ENCODE assay signal across 25 cellular contexts in the genomic region with DNA sequence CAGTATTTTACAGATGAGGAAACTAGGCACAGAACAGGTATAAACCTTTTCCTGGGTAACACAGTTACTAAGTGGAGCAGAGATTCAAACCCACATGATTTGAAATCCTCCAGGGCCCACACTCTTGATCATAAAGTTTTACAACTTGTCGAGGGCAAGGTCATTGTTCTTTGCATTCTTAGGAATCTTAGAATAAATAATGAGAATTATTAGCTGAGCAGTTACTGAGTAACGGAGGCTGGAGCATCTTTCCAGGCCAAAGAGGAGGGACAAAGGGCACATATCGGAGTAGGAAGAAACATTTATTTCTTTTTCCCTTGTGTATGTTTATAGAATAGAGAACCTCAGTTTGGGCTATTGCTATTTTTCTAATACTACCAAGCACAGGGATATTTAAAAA. TPM values are rescaled to one million over a fixed set of nuclear protein-coding genes. Genes with fewer than 3 reads are reported as not detected.
DNase-seq lines count a peak whose midpoint lies in the region; ATAC-seq, FAIRE-seq and TF ChIP-seq lines count a peak whose summit lies in the region.
"Had no signal": no experiment of that assay in that cellular context is flagged by ENCODE, and none has a peak within 500 bp of the region (broad histone marks: within the 10 kb centered on the region; RNA-seq: fewer than 3 reads in every experiment).

No MANE protein-coding gene starts in this region.

- dilution Hi-C loops in endothelial cell of umbilical vein (cut with MboI; ENCODE audit: extremely low pct_ligation_motif_present, low sequenced_read_pairs): loop anchor here (25.0 kb wide), 1 partner anchor 123 kb away; a partner anchor contains a TSS

- H3K27me3 Mint-ChIP-seq in mesothelial cell of epicardium (ENCODE audit: low read depth): no peaks in the 10 kb centered on the region
- H3K27me3 Mint-ChIP-seq: activated naive CD8-positive, alpha-beta T cell treated with anti-CD3 and anti-CD28 coated beads, Interleukin-2, amount 10 ng/mL, durations not matched to agents 7 days and 5 days; CD4-positive, CD25-positive, alpha-beta regulatory T cell; naive thymus-derived CD4-positive, alpha-beta T cell; progenitor cell of endocrine pancreas; stimulated activated memory B cell treated with anti-CD40 and anti-IgM and Interleukin-4, amounts not matched to agents 10 μg/mL and 1 μg/mL and 100 μg/mL, for 72 hours had no signal

- CTCF ChIA-PET in AG04450 (lab: Charles Lee) (interaction anchor here (1.1 to 3.4 kb wide), 4 partner anchors 10 to 87 kb away, joined by 3 to 19 read pairs (median 8); no protein-coding TSS in a partner anchor), PC-9 (lab: Charles Lee) (no interaction called here), endothelial cell of umbilical vein (lab: Charles Lee) (interaction anchor here (0.9 to 7.1 kb wide), 11 partner anchors 15 to 105 kb away, joined by 3 to 41 read pairs (median 5); a partner anchor contains a TSS)

- no peaks in the 10 kb centered on the region for H3K9me2 ChIP-seq in PC-9 (ENCODE audit: insufficient read depth)

- no peaks in the 10 kb centered on the region for H3K27me3 ChIP-seq in AG04450 (ENCODE audit: control insufficient read depth, insufficient read depth, low read length)
- no peaks in the 10 kb centered on the region for H3K27me3 ChIP-seq in PC-9 (ENCODE audit: insufficient read depth, low read depth)
- H3K27me3 ChIP-seq in endothelial cell of umbilical vein (ENCODE audit: control insufficient read depth in 2 of 2, insufficient read depth in 2 of 2, low read length in 2 of 2): no peaks in the 10 kb centered on the region
- H3K27me3 ChIP-seq in tibial artery: no peaks in the 10 kb centered on the region

- TF ChIP-seq POLR2A in endothelial cell of umbilical vein (IDR thresholded peaks at IDR 0.05; ENCODE audit: low read depth, low read length): no peak

- POLR2A ChIA-PET in AG04450 (lab: Yijun Ruan, JAX) (interaction anchor here (0.7 to 2.1 kb wide), 8 partner anchors 12 to 117 kb away, joined by 3 to 15 read pairs (median 6); no protein-coding TSS in a partner anchor), PC-9 (lab: Charles Lee; ENCODE audit: unreplicated experiment) (interaction anchor here (0.7 kb wide), 1 partner anchor 15 kb away, joined by 3 read pairs; no protein-coding TSS in a partner anchor), endothelial cell of umbilical vein (lab: Charles Lee) (no interaction called here)

- H3K27ac ChIP-seq in AG04450 (ENCODE audit: low read depth, low read length) (peak overlapping the region; percentile 55), PC-9 (peak overlapping the region; percentile 25; the same call in 1 of the 2 replicates), endothelial cell of umbilical vein (ENCODE audit: insufficient read depth, low read depth, low read length) (peak overlapping the region; percentile 91), tibial artery (no peak overlapping the region)
- H3K27ac ChIP-seq: lower lobe of right lung had no signal

- H3K36me3 ChIP-seq in PC-9 (ENCODE audit: low read depth) (no peaks in the 10 kb centered on the region), endothelial cell of umbilical vein (ENCODE audit: control insufficient read depth in 2 of 2, extremely low read depth in 1 of 2, insufficient read depth in 2 of 2, low read length in 2 of 2) (no peaks in the 10 kb centered on the region), tibial artery (no peaks in the 10 kb centered on the region)

- peaks cover 6% of the 10 kb centered on the region for H3K9me3 Mint-ChIP-seq in mesothelial cell of epicardium
- H3K9me3 Mint-ChIP-seq: activated naive CD8-positive, alpha-beta T cell treated with anti-CD3 and anti-CD28 coated beads, Interleukin-2, amount 10 ng/mL, durations not matched to agents 7 days and 5 days; CD4-positive, CD25-positive, alpha-beta regulatory T cell; naive thymus-derived CD4-positive, alpha-beta T cell; stimulated activated memory B cell treated with anti-CD40 and anti-IgM and Interleukin-4, amounts not matched to agents 10 μg/mL and 1 μg/mL and 100 μg/mL, for 72 hours had no signal

- no peaks in the 10 kb centered on the region for H3K79me2 ChIP-seq in PC-9 (ENCODE audit: low read depth)
- H3K79me2 ChIP-seq in endothelial cell of umbilical vein (ENCODE audit: control insufficient read depth, insufficient read depth, low read length): no peaks in the 10 kb centered on the region

- H3K9me3 ChIP-seq in AG04450 (ENCODE audit: control insufficient read depth, insufficient read depth, low read length): no peaks in the 10 kb centered on the region
- no peaks in the 10 kb centered on the region for H3K9me3 ChIP-seq in PC-9 (ENCODE audit: insufficient read depth, low read depth)
- no peaks in the 10 kb centered on the region for H3K9me3 ChIP-seq in endothelial cell of umbilical vein (replicated peaks; ENCODE audit: control insufficient read depth, insufficient read depth, low read length)
- H3K9me3 ChIP-seq in tibial artery: no peaks in the 10 kb centered on the region
- H3K9me3 ChIP-seq: lower lobe of right lung had no signal

- H3K4me3 Mint-ChIP-seq in mesothelial cell of epicardium: no peak overlapping the region
- H3K4me3 Mint-ChIP-seq: activated naive CD8-positive, alpha-beta T cell treated with anti-CD3 and anti-CD28 coated beads, Interleukin-2, amount 10 ng/mL, durations not matched to agents 7 days and 5 days; CD4-positive, CD25-positive, alpha-beta regulatory T cell; naive thymus-derived CD4-positive, alpha-beta T cell; stimulated activated memory B cell treated with anti-CD40 and anti-IgM and Interleukin-4, amounts not matched to agents 10 μg/mL and 1 μg/mL and 100 μg/mL, for 72 hours had no signal

- H3K4me3 ChIP-seq in AG04450 (ENCODE audit: low read depth, low read length) (no peak overlapping the region), PC-9 (no peak overlapping the region), endothelial cell of umbilical vein (replicated peaks in 1 of 3; ENCODE audit: insufficient read depth in 1 of 3, low read depth in 1 of 3, low read length in 3 of 3) (no peak overlapping the region), tibial artery (no peak overlapping the region)
- H3K4me3 ChIP-seq: lower lobe of right lung had no signal

- H3K27ac Mint-ChIP-seq in mesothelial cell of epicardium: peak overlapping the region; percentile 78
- H3K27ac Mint-ChIP-seq: activated naive CD8-positive, alpha-beta T cell treated with anti-CD3 and anti-CD28 coated beads, Interleukin-2, amount 10 ng/mL, durations not matched to agents 7 days and 5 days; naive thymus-derived CD4-positive, alpha-beta T cell; progenitor cell of endocrine pancreas; stimulated activated memory B cell treated with anti-CD40 and anti-IgM and Interleukin-4, amounts not matched to agents 10 μg/mL and 1 μg/mL and 100 μg/mL, for 72 hours had no signal

- peak overlapping the region; percentile 65 for H3K9ac ChIP-seq in endothelial cell of umbilical vein (replicated peaks; ENCODE audit: extremely low read depth, insufficient read depth, low read length)

- no peak for TF ChIP-seq CTCF in AG04450 (IDR thresholded peaks at IDR 0.05; ENCODE audit: low read depth, low read length)
- no peak for TF ChIP-seq CTCF in PC-9 (conservative IDR thresholded peaks at IDR 0.05)
- TF ChIP-seq CTCF in endothelial cell of umbilical vein (IDR thresholded peaks at IDR 0.05; ENCODE audit: extremely low read depth in 1 of 2, insufficient read depth in 1 of 2, low read depth in 1 of 2, low read length in 2 of 2): no peak
- no peak for TF ChIP-seq CTCF in mesothelial cell of epicardium (IDR thresholded peaks at IDR 0.05; ENCODE audit: unreplicated experiment)
- TF ChIP-seq CTCF in tibial artery (IDR thresholded peaks at IDR 0.05): no peak

- no peaks in the 10 kb centered on the region for H3K9me1 ChIP-seq in endothelial cell of umbilical vein (replicated peaks; ENCODE audit: control insufficient read depth, extremely low read depth, insufficient read depth, low read length)

- peak; percentile 40 for FAIRE-seq in endothelial cell of umbilical vein (lab: Jason Lieb, UNC)

- no peak for ATAC-seq in GM21528 (IDR thresholded peaks at IDR 0.05; ENCODE audit: low FRiP score, unreplicated experiment)
- ATAC-seq: lower lobe of right lung; naive thymus-derived CD4-positive, alpha-beta T cell; Right ventricle myocardium inferior; stimulated activated memory B cell treated with anti-CD40 and anti-IgM and Interleukin-4, amounts not matched to agents 10 μg/mL and 1 μg/mL and 100 μg/mL, for 72 hours had no signal

- H3K4me2 ChIP-seq in PC-9 (peak overlapping the region; percentile 2; the same call in 1 of the 2 replicates), endothelial cell of umbilical vein (ENCODE audit: insufficient read depth, low read length) (peak overlapping the region; percentile 52)

- H2AFZ ChIP-seq in PC-9 (no peak overlapping the region), endothelial cell of umbilical vein (ENCODE audit: low read depth, low read length) (no peak overlapping the region)

- H3K36me3 Mint-ChIP-seq in mesothelial cell of epicardium: peaks cover 13% of the 10 kb centered on the region
- H3K36me3 Mint-ChIP-seq: stimulated activated memory B cell treated with anti-CD40 and anti-IgM and Interleukin-4, amounts not matched to agents 10 μg/mL and 1 μg/mL and 100 μg/mL, for 72 hours had no signal

- BruUV-seq in PC-9 (replicated peaks; lab: Mats Ljungman, UMichigan) (no TSS peak), endothelial cell of umbilical vein (replicated peaks; lab: Mats Ljungman, UMichigan) (no TSS peak)

- DNase-seq in AG04450 (ENCODE audit: low read depth, low spot score): no peak
- no peak for DNase-seq in PC-9
- peak; percentile 53 for DNase-seq in endothelial cell of umbilical vein (ENCODE audit: low read depth, low spot score)
- no peak for DNase-seq in mesothelial cell of epicardium (ENCODE audit: low spot score in 2 of 2, unreplicated experiment in 2 of 2)
- DNase-seq in stimulated activated CD4-positive, alpha-beta T cell treated with anti-CD3 and anti-CD28 coated beads, Interleukin-2, amount 100 ng/mL, for 24 hours: no peak
- no peak for DNase-seq in tibial artery
- no peak for DNase-seq in GM19240 (ENCODE audit: insufficient read length, low spot score)
- DNase-seq: activated CD4-positive, CD25-positive, alpha-beta regulatory T cell; activated CD8-positive, alpha-beta memory T cell treated with anti-CD3 and anti-CD28 coated beads for 24 hours; activated naive CD8-positive, alpha-beta T cell treated with anti-CD3 and anti-CD28 coated beads, Interleukin-2, amount 10 ng/mL, durations not matched to agents 7 days and 5 days; CD4-positive, CD25-positive, alpha-beta regulatory T cell; effector CD4-positive, alpha-beta T cell; lower lobe of right lung; MM.1S; naive thymus-derived CD4-positive, alpha-beta T cell; NCI-H1694; NCI-H446; NK-92 treated with Interleukin-12 subunit alpha and Interleukin-12 subunit beta, amount 100 ng/mL, for 24 hours; stimulated activated CD4-positive, alpha-beta T cell treated with anti-CD3 and anti-CD28 coated beads, Interleukin-12 subunit alpha, Interleukin-12 subunit beta, amount 100 ng/mL, for 4 hours; T-helper 2 cell; trophoblast cell had no signal

- peaks cover 39% of the 10 kb centered on the region for H3K4me1 Mint-ChIP-seq in mesothelial cell of epicardium
- H3K4me1 Mint-ChIP-seq: stimulated activated memory B cell treated with anti-CD40 and anti-IgM and Interleukin-4, amounts not matched to agents 10 μg/mL and 1 μg/mL and 100 μg/mL, for 72 hours had no signal

- H4K20me1 ChIP-seq in PC-9 (ENCODE audit: insufficient read depth) (no peaks in the 10 kb centered on the region), endothelial cell of umbilical vein (replicated peaks; ENCODE audit: control insufficient read depth, extremely low read depth, insufficient read depth, low read length) (no peaks in the 10 kb centered on the region)

- H3K4me1 ChIP-seq in PC-9 (replicated peaks; ENCODE audit: insufficient read depth): peaks cover 33% of the 10 kb centered on the region
- peaks cover 76% of the 10 kb centered on the region for H3K4me1 ChIP-seq in endothelial cell of umbilical vein (ENCODE audit: control insufficient read depth, extremely low read depth, insufficient read depth, low read length)
- peaks cover 0 to 30% (median 8%) of the 10 kb centered on the region in 4 donors for H3K4me1 ChIP-seq in tibial artery
- H3K4me1 ChIP-seq: lower lobe of right lung had no signal

- H3F3A ChIP-seq in PC-9 (ENCODE audit: insufficient read depth, low read depth): 0 out of 2 replicates have a peak, but pooled peaks cover 3% of the 10 kb centered on the region

- intact Hi-C loops in PC-9 (cut with micrococcal nuclease; ENCODE audit: unreplicated experiment) (no loop called here), endothelial cell of umbilical vein (cut with micrococcal nuclease) (loop anchor here (2.0 kb wide), 1 partner anchor 28 kb away; no protein-coding TSS in a partner anchor), tibial artery (cut with DNase I; ENCODE audit: low total_unique reads) (no loop called here)

RNA-seq across cellular contexts. Expression of a gene that starts 27.1 kb away (rescaled TPM):
- polyA plus RNA-seq in AG04450 (2011; rRNA removed) (289 and 324 TPM in 2 replicates), endothelial cell of umbilical vein (599 and 624 TPM in 2 replicates)
- polyA minus RNA-seq in AG04450 (2011; rRNA and poly(A)+ RNA removed): 188 and 199 TPM in 2 replicates
- total RNA-seq in PC-9 (2021) (3.6 and 3.9 TPM in 2 replicates), endothelial cell of umbilical vein (342 and 393 TPM in 2 replicates), mesothelial cell of epicardium (34.4 to 35.8 TPM (median 34.4 TPM) in 3 replicates)
- 391 and 418 TPM in 2 replicates for polyA plus RNA-seq in endothelial cell of umbilical vein (2011; cell fraction: cytosol; rRNA removed)
- polyA plus RNA-seq in endothelial cell of umbilical vein (2011; cell fraction: nucleus; rRNA removed): 160 and 208 TPM in 2 replicates
- 318 and 326 TPM in 2 replicates for polyA plus RNA-seq in endothelial cell of umbilical vein (2012)
- polyA minus RNA-seq in endothelial cell of umbilical vein: 963 and 1,052 TPM in 2 replicates
- polyA minus RNA-seq in endothelial cell of umbilical vein (2011; cell fraction: cytosol; rRNA and poly(A)+ RNA removed): 0.51 TPM
- polyA minus RNA-seq in endothelial cell of umbilical vein (2011; cell fraction: nucleus; rRNA and poly(A)+ RNA removed): 189 and 305 TPM in 2 replicates

Comparison
In these comparisons a context has a peak if more than half of its experiments do, and no peak if none do; other contexts are left out.
1. H3K27ac ChIP-seq: peak in AG04450 (single experiment), PC-9 (single experiment) and endothelial cell of umbilical vein (single experiment); none in tibial artery (0 of 2).